ENCODE assay signal across 29 cellular contexts in the genomic region with DNA sequence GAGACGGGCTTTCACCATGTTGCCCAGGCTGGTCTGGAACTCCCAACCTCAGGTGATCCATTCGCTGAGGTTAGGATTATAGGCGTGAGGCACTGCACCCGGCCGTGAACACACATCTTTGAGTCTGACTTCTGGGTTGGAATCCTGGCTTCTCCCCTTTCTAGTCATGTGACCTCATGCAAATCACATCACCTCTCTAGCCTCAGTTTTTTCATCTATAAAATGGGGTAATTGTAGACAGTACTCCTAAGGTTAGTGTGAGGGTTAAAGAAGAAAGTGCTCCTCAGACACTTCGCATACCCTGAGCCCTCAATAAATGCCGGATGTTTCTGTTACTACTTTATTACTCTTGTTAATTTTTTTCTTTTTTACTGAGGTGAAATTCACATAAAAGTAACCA. TPM values are rescaled to one million over a fixed set of nuclear protein-coding genes. Genes with fewer than 3 reads are reported as not detected.
"Had no signal": no experiment of that assay in that cellular context is flagged by ENCODE, and none has a peak within 500 bp of the region (broad histone marks: within the 10 kb centered on the region; RNA-seq: fewer than 3 reads in every experiment).

No MANE protein-coding gene starts in this region.

- H3K4me1 ChIP-seq: colonic mucosa, esophagus muscularis mucosa, esophagus squamous epithelium, foreskin keratinocyte, gastrocnemius medialis, gastroesophageal sphincter had no signal

- H3K27me3 ChIP-seq: colonic mucosa, dorsolateral prefrontal cortex, foreskin keratinocyte, gastrocnemius medialis, heart left ventricle, heart right ventricle had no signal

- H3K4me3 ChIP-seq: colonic mucosa, coronary artery, dorsolateral prefrontal cortex, esophagus muscularis mucosa, esophagus squamous epithelium, gastrocnemius medialis, gastroesophageal sphincter, heart left ventricle, heart right ventricle had no signal

- H3K36me3 ChIP-seq: colonic mucosa had no signal

- ATAC-seq: effector memory CD8-positive, alpha-beta T cell; esophagus mucosa; foreskin keratinocyte; gastrocnemius medialis; gastroesophageal sphincter; heart left ventricle; heart right ventricle had no signal

- H3K9me3 ChIP-seq: colonic mucosa, esophagus muscularis mucosa, esophagus squamous epithelium, gastrocnemius medialis, gastroesophageal sphincter, heart left ventricle, heart right ventricle had no signal

- H3K27ac ChIP-seq: colonic mucosa, coronary artery, dorsolateral prefrontal cortex, epithelial cell of prostate, esophagus muscularis mucosa, esophagus squamous epithelium, foreskin keratinocyte, gastrocnemius medialis, gastroesophageal sphincter, heart left ventricle, heart right ventricle had no signal

- FAIRE-seq: colon, endometrium, endothelial cell of umbilical vein, frontal cortex had no signal

- DNase-seq: colonic mucosa; cortex of kidney; dermis blood vessel endothelial cell; dorsolateral prefrontal cortex; effector CD4-positive, alpha-beta T cell; effector CD8-positive, alpha-beta T cell; effector memory CD4-positive, alpha-beta T cell; effector memory CD8-positive, alpha-beta T cell; endodermal cell; erythroblast; esophagus squamous epithelium; foreskin fibroblast; foreskin keratinocyte; foreskin melanocyte; gastrocnemius medialis; glutamatergic neuron; head of caudate nucleus; heart left ventricle; heart right ventricle had no signal

RNA-seq across cellular contexts. Expression of gene KCNC3, which starts 55.4 kb away (rescaled TPM):
- total RNA-seq: fibroblast of villous mesenchyme, foreskin keratinocyte had no signal
- polyA plus RNA-seq: foreskin keratinocyte had no signal
